Comparison of ENCODE assay signal across 8 cellular contexts in the genomic region with DNA sequence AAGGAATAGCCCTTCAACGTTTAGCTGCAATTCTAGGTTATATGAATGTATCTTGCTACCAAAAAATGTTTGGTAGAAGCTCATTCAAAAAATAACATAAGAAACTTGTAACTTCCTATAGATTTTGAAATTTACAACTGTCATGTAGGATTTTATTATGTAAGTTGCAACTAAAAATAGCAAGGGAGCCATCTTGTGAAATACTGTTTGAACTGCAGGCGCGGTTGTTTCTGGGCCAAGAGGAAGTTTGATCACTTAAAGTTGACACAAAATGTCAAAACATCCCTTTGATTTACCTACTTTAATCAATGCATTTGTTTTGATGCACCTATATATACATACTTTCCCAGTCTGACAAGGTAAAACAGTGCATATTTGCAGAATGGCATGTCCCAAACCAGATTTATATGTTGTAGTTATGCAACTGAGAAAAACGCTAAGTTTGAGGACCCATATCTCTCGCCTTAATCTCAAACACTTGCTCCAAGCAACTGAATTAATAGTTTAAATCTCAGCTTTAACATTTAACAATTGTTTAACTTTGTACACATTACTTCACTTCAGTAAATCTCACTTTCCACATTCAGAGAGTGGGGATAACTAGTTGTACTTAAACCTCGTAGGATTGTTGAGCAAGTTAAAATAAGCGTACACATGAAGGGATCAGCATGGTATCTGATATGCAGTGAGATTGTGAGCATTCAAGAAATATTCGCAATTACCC.
DNase-seq lines count a peak whose midpoint lies in the region; ATAC-seq and TF ChIP-seq lines count a peak whose summit lies in the region.

No MANE protein-coding gene starts in this region.

- H2AFZ ChIP-seq in OCI-LY3 (ENCODE audit: low read depth, low read length) (0 out of 2 replicates have a peak overlapping the region, but pooled peaks have one; percentile 67), fibroblast of lung (ENCODE audit: low read length) (no peak overlapping the region)

- no peaks in the 10 kb centered on the region for H4K20me1 ChIP-seq in OCI-LY3 (ENCODE audit: insufficient read depth, low read length)
- H4K20me1 ChIP-seq in fibroblast of lung (ENCODE audit: control insufficient read depth, extremely low read depth, insufficient read depth, low read length), result no peaks in the 10 kb centered on the region

- no peak overlapping the region for H3K4me3 ChIP-seq in OCI-LY3 (ENCODE audit: low read length)
- no peak overlapping the region for H3K4me3 ChIP-seq in fibroblast of lung (replicated peaks in 1 of 4; ENCODE audit: control extremely low read depth in 1 of 4, insufficient read depth in 1 of 4, low read depth in 3 of 4, low read length in 4 of 4)
- H3K4me3 ChIP-seq in CD4-positive, alpha-beta memory T cell (ENCODE audit: low read length in 2 of 2), result no peak overlapping the region

- H3K4me1 ChIP-seq in OCI-LY3 (ENCODE audit: low read length) (no peaks in the 10 kb centered on the region), fibroblast of lung (ENCODE audit: control insufficient read depth, extremely low read depth, insufficient read depth, low read length) (no peaks in the 10 kb centered on the region)
- H3K4me1 ChIP-seq in CD4-positive, alpha-beta memory T cell (ENCODE audit: insufficient read depth, low read length), result no peaks in the 10 kb centered on the region

- H3K79me2 ChIP-seq in OCI-LY3 (ENCODE audit: low read length) (no peaks in the 10 kb centered on the region), fibroblast of lung (ENCODE audit: control insufficient read depth, insufficient read depth, low read length) (no peaks in the 10 kb centered on the region)

- POLR2A ChIA-PET in CD4-positive, alpha-beta memory T cell (lab: Charles Lee; ENCODE audit: partially characterized antibody), result no interaction called here

- H3K9me3 Mint-ChIP-seq in activated naive CD8-positive, alpha-beta T cell treated with anti-CD3 and anti-CD28 coated beads for 36 hours, result peaks cover 4% of the 10 kb centered on the region
- H3K9me3 Mint-ChIP-seq in activated naive CD8-positive, alpha-beta T cell treated with anti-CD3 and anti-CD28 coated beads, Interleukin-2, amount 50 U/mL, for 24 hours, result peaks cover 14% of the 10 kb centered on the region
- H3K9me3 Mint-ChIP-seq in CD4-positive, alpha-beta memory T cell, result peaks cover 0 to 17% (median 5%) of the 10 kb centered on the region in 8 donors

- H3K4me2 ChIP-seq in OCI-LY3 (ENCODE audit: low read length) (no peak overlapping the region), fibroblast of lung (ENCODE audit: extremely low read depth, insufficient read depth, low read length) (no peak overlapping the region)

- H3K36me3 ChIP-seq in OCI-LY3 (replicated peaks; ENCODE audit: low read depth, low read length), result no peaks in the 10 kb centered on the region
- no peaks in the 10 kb centered on the region for H3K36me3 ChIP-seq in fibroblast of lung (ENCODE audit: control insufficient read depth, insufficient read depth, low read length)
- no peaks in the 10 kb centered on the region for H3K36me3 ChIP-seq in CD4-positive, alpha-beta memory T cell (ENCODE audit: insufficient read depth, low read length)

- DNase-seq in activated naive CD8-positive, alpha-beta T cell treated with anti-CD3 and anti-CD28 coated beads for 36 hours, result peak; percentile 0
- no peak for DNase-seq in activated naive CD8-positive, alpha-beta T cell treated with anti-CD3 and anti-CD28 coated beads, Interleukin-2, amount 50 U/mL, for 24 hours
- DNase-seq in fibroblast of lung (ENCODE audit: low read depth in 2 of 2) (peak; percentile 35 to 70), cerebellar nuclear complex (lab: John Stamatoyannopoulos, UW) (no peak)
- no peak for DNase-seq in CD4-positive, alpha-beta memory T cell
- DNase-seq in activated CD8-positive, alpha-beta memory T cell treated with anti-CD3 and anti-CD28 coated beads, Interleukin-2, amount 50 U/mL, for 48 hours, result no peak

- no peak overlapping the region for H3K27ac Mint-ChIP-seq in activated naive CD8-positive, alpha-beta T cell treated with anti-CD3 and anti-CD28 coated beads for 36 hours
- H3K27ac Mint-ChIP-seq in activated naive CD8-positive, alpha-beta T cell treated with anti-CD3 and anti-CD28 coated beads, Interleukin-2, amount 50 U/mL, for 24 hours, result no peak overlapping the region
- no peak overlapping the region for H3K27ac Mint-ChIP-seq in CD4-positive, alpha-beta memory T cell

- intact Hi-C loops in CD4-positive, alpha-beta memory T cell (cut with micrococcal nuclease), result no loop called here

- no peaks in the 10 kb centered on the region for H3K9me3 ChIP-seq in OCI-LY3 (ENCODE audit: insufficient read depth, low read length)
- H3K9me3 ChIP-seq in fibroblast of lung (ENCODE audit: control insufficient read depth, insufficient read depth, low read depth, low read length), result no peaks in the 10 kb centered on the region
- H3K9me3 ChIP-seq in CD4-positive, alpha-beta memory T cell (ENCODE audit: control insufficient read depth in 1 of 2, low read length in 2 of 2), result no peaks in the 10 kb centered on the region

- CTCF ChIA-PET in CD4-positive, alpha-beta memory T cell (lab: Charles Lee; ENCODE audit: partially characterized antibody), result interaction anchor here (1.1 to 1.3 kb wide), 2 partner anchors 11 to 518 kb away, joined by 4 read pairs; no protein-coding TSS in a partner anchor

- H3K27me3 ChIP-seq in OCI-LY3 (ENCODE audit: low read depth, low read length) (no peaks in the 10 kb centered on the region), fibroblast of lung (ENCODE audit: control insufficient read depth, insufficient read depth, low read length) (no peaks in the 10 kb centered on the region)
- H3K27me3 ChIP-seq in CD4-positive, alpha-beta memory T cell (ENCODE audit: insufficient read depth, low read length), result no peaks in the 10 kb centered on the region

- H3K27me3 Mint-ChIP-seq in activated naive CD8-positive, alpha-beta T cell treated with anti-CD3 and anti-CD28 coated beads for 36 hours, result no peaks in the 10 kb centered on the region
- H3K27me3 Mint-ChIP-seq in activated naive CD8-positive, alpha-beta T cell treated with anti-CD3 and anti-CD28 coated beads, Interleukin-2, amount 50 U/mL, for 24 hours, result peaks cover 1% of the 10 kb centered on the region
- no peaks in the 10 kb centered on the region for H3K27me3 Mint-ChIP-seq in CD4-positive, alpha-beta memory T cell

- H3K4me3 Mint-ChIP-seq in activated naive CD8-positive, alpha-beta T cell treated with anti-CD3 and anti-CD28 coated beads for 36 hours, result no peak overlapping the region
- no peak overlapping the region for H3K4me3 Mint-ChIP-seq in activated naive CD8-positive, alpha-beta T cell treated with anti-CD3 and anti-CD28 coated beads, Interleukin-2, amount 50 U/mL, for 24 hours
- no peak overlapping the region for H3K4me3 Mint-ChIP-seq in CD4-positive, alpha-beta memory T cell

- H3K9ac ChIP-seq in OCI-LY3 (ENCODE audit: low read length) (no peak overlapping the region), fibroblast of lung (ENCODE audit: insufficient read depth, low read length) (no peak overlapping the region)

- H3K27ac ChIP-seq in OCI-LY3 (ENCODE audit: low read length), result no peak overlapping the region
- no peak overlapping the region for H3K27ac ChIP-seq in fibroblast of lung (ENCODE audit: insufficient read depth, low read length)
- H3K27ac ChIP-seq in CD4-positive, alpha-beta memory T cell (ENCODE audit: low read depth, low read length), result no peak overlapping the region

- H3K4me1 Mint-ChIP-seq in activated naive CD8-positive, alpha-beta T cell treated with anti-CD3 and anti-CD28 coated beads for 36 hours, result no peaks in the 10 kb centered on the region
- H3K4me1 Mint-ChIP-seq in activated naive CD8-positive, alpha-beta T cell treated with anti-CD3 and anti-CD28 coated beads, Interleukin-2, amount 50 U/mL, for 24 hours, result no peaks in the 10 kb centered on the region
- no peaks in the 10 kb centered on the region for H3K4me1 Mint-ChIP-seq in CD4-positive, alpha-beta memory T cell

- TF ChIP-seq CTCF in OCI-LY3 (IDR thresholded peaks at IDR 0.05; ENCODE audit: low read depth, low read length) (peak; percentile 63), fibroblast of lung (conservative IDR thresholded peaks at IDR 0.05 in 1 of 2, IDR thresholded peaks at IDR 0.05 in 1 of 2; ENCODE audit: low read depth in 1 of 2, low read length in 2 of 2) (peak; percentile 56 to 69)

- ATAC-seq in activated naive CD8-positive, alpha-beta T cell treated with anti-CD3 and anti-CD28 coated beads, Interleukin-2, amount 50 U/mL, for 24 hours, result no peak
- no peak for ATAC-seq in HG03520 (IDR thresholded peaks at IDR 0.05; ENCODE audit: unreplicated experiment)

- peaks cover 3% of the 10 kb centered on the region for H3K36me3 Mint-ChIP-seq in activated naive CD8-positive, alpha-beta T cell treated with anti-CD3 and anti-CD28 coated beads for 36 hours
- H3K36me3 Mint-ChIP-seq in activated naive CD8-positive, alpha-beta T cell treated with anti-CD3 and anti-CD28 coated beads, Interleukin-2, amount 50 U/mL, for 24 hours (ENCODE audit: low read depth), result no peaks in the 10 kb centered on the region
- no peaks in the 10 kb centered on the region for H3K36me3 Mint-ChIP-seq in CD4-positive, alpha-beta memory T cell

Comparison
In these comparisons a context has a peak if more than half of its experiments do, and no peak if none do; other contexts are left out.
1. DNase-seq: peak in activated naive CD8-positive, alpha-beta T cell treated with anti-CD3 and anti-CD28 coated beads for 36 hours (single experiment) and fibroblast of lung (2 of 2); none in activated naive CD8-positive, alpha-beta T cell treated with anti-CD3 and anti-CD28 coated beads, Interleukin-2, amount 50 U/mL, for 24 hours (single experiment), CD4-positive, alpha-beta memory T cell (0 of 5), cerebellar nuclear complex (0 of 2) and activated CD8-positive, alpha-beta memory T cell treated with anti-CD3 and anti-CD28 coated beads, Interleukin-2, amount 50 U/mL, for 48 hours (single experiment).